ENCODE assay signal across 2 cellular contexts in the genomic region with DNA sequence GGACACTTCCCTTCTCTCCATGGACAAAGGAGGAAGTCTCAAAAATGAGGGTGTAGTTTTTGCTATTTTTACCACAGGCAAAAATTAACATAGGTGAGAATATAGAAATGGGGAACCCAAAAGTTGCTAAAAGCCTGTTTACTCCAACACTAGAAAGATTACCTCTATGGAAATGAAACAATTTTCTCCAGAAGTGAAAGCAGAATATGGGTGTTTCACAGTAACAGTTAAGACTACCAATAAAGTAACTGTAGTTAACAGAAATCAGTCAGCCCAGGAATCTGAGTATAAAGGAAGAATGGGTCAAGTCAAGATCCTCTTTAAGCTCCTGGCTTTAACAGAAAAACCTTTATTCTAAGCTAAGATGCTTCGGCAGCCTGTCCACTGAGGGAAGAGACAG.
TF ChIP-seq lines count a peak whose summit lies in the region.

No MANE protein-coding gene starts in this region.

TF ChIP-seq in SK-N-SH, 30 proteins besides CTCF, POLR2A, EP300 and RAD21:
- TF ChIP-seq, protein P1, sequence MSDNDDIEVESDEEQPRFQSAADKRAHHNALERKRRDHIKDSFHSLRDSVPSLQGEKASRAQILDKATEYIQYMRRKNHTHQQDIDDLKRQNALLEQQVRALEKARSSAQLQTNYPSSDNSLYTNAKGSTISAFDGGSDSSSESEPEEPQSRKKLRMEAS (IDR thresholded peaks at IDR 0.05; ENCODE audit: low read depth), result no peak
- 0 out of 2 replicates have a peak, but pooled peaks have one; percentile 11 for TF ChIP-seq POLR2AphosphoS5 (IDR thresholded peaks at IDR 0.05; ENCODE audit: low read depth, low read length)
- TF ChIP-seq EZH2phosphoT487 (IDR thresholded peaks at IDR 0.05; ENCODE audit: borderline replicate concordance, low read depth), result no peak
- no peak for TF ChIP-seq YY1 (IDR thresholded peaks at IDR 0.05; ENCODE audit: low read depth)
TF ChIP-seq in SK-N-SH: peak in this region for 1.

TF ChIP-seq in SK-N-SH treated with all-trans-retinoic acid at 6 μM for 48 hours, 23 proteins besides CTCF, POLR2A, EP300 and RAD21:
- TF ChIP-seq, protein P2, sequence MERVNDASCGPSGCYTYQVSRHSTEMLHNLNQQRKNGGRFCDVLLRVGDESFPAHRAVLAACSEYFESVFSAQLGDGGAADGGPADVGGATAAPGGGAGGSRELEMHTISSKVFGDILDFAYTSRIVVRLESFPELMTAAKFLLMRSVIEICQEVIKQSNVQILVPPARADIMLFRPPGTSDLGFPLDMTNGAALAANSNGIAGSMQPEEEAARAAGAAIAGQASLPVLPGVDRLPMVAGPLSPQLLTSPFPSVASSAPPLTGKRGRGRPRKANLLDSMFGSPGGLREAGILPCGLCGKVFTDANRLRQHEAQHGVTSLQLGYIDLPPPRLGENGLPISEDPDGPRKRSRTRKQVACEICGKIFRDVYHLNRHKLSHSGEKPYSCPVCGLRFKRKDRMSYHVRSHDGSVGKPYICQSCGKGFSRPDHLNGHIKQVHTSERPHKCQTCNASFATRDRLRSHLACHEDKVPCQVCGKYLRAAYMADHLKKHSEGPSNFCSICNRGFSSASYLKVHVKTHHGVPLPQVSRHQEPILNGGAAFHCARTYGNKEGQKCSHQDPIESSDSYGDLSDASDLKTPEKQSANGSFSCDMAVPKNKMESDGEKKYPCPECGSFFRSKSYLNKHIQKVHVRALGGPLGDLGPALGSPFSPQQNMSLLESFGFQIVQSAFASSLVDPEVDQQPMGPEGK (CRISPR knock-in tag; IDR thresholded peaks at IDR 0.05; ENCODE audit: borderline replicate concordance), result no peak
- TF ChIP-seq ARNTL (CRISPR knock-in tag; IDR thresholded peaks at IDR 0.05; ENCODE audit: borderline replicate concordance, low read depth), result no peak
- TF ChIP-seq TOX (CRISPR knock-in tag; IDR thresholded peaks at IDR 0.05; ENCODE audit: borderline replicate concordance), result no peak
TF ChIP-seq in SK-N-SH treated with all-trans-retinoic acid at 6 μM for 48 hours: peak in this region for 0.
